In the genomic region with DNA sequence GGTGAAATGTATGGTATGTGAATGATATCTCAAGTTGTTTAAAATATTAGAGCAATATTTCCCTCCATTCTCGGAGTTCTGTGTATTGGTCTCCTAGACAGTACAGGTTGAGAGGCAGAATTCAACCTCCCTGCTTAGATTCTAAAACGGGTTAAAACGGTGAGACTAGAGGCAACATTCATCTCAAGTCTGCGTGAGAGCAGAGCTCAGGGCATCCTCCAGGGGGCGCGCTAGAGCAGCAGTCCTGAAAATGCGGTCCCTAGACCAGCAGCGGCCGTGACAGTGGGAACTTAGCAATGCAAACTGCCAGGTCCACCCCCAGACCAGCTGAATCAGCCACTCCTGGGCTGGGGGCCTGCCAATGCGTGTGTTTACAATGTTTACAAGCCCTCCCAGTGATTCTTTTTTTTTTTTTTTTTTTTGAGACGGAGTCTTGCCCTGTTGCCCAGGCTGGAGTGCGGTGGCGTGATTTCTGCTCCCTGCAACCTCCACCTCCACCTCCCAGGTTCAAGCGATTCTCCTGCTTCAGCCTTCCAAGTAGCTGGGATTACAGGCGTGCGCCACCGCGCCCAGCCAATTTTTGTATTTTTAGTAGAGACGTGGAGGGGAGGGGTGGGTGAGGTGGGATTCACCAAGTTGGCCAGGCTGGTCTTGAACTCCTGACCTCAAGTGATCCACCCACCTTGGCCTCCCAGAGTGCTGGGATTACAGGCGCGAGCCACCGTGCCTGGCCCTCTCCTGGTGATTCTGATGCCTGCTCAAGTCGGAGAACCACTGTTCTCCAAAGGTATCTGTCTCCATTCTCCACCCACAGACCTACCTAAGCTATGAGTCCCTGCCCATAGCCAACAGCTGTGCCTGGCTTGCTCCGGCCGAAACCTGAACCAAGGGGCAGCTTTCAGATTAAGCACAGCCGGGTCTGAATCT, we compare ENCODE assay signal across 8 cellular contexts. TPM values are rescaled to one million over a fixed set of nuclear protein-coding genes. Genes with fewer than 3 reads are reported as not detected.
A peak's percentile ranks its signal among the peaks of the same experiment; 100 is the strongest.
DNase-seq lines count a peak whose midpoint lies in the region; ATAC-seq and TF ChIP-seq lines count a peak whose summit lies in the region.

No MANE protein-coding gene starts in this region.

- no peaks in the 10 kb centered on the region for H3K27me3 Mint-ChIP-seq in WTC11 (ENCODE audit: low read depth)

- no peak overlapping the region for H3K4me3 ChIP-seq in brain microvascular endothelial cell (ENCODE audit: low read depth, low read length)

- peak overlapping the region; percentile 63 for H3K27ac Mint-ChIP-seq in WTC11

- POLR2A ChIA-PET in WTC11 (lab: Charles Lee), result interaction anchor here (0.8 to 1.5 kb wide), 2 partner anchors 28 to 66 kb away, joined by 4 to 5 read pairs; no protein-coding TSS in a partner anchor

- H3K36me3 ChIP-seq in brain microvascular endothelial cell (replicated peaks), result no peaks in the 10 kb centered on the region

- H3K27me3 ChIP-seq in brain microvascular endothelial cell (replicated peaks), result no peaks in the 10 kb centered on the region

- H3K4me3 Mint-ChIP-seq in WTC11, result no peak overlapping the region

- peak; percentile 91 for TF ChIP-seq CTCF in WTC11 (IDR thresholded peaks at IDR 0.05)
- peak; percentile 98 for TF ChIP-seq CTCF in brain microvascular endothelial cell (IDR thresholded peaks at IDR 0.05; ENCODE audit: low read depth, low read length, missing control alignments)

- H3K4me1 Mint-ChIP-seq in WTC11, result peaks cover 35% of the 10 kb centered on the region

- no peaks in the 10 kb centered on the region for H3K36me3 Mint-ChIP-seq in WTC11

- in situ Hi-C loops in brain microvascular endothelial cell (cut with HindIII; ENCODE audit: low pct_ligation_motif_present, low sequenced_read_pairs), result no loop called here

- no peak overlapping the region for H3K27ac ChIP-seq in brain microvascular endothelial cell

- no peaks in the 10 kb centered on the region for H3K9me3 Mint-ChIP-seq in WTC11

- DNase-seq in AG08396 (ENCODE audit: low spot score), result peak; percentile 85
- DNase-seq in GM19240 (ENCODE audit: insufficient read length, low spot score), result peak; percentile 77
- peak; percentile 11 for DNase-seq in NCI-H1092 (lab: John Stamatoyannopoulos, UW)
- peak; percentile 92 for DNase-seq in WTC11 (ENCODE audit: low spot score)
- DNase-seq in brain microvascular endothelial cell, result peak; percentile 62
- peak; percentile 59 for DNase-seq in iris pigment epithelial cell (ENCODE audit: low read depth)
- DNase-seq in stimulated activated CD4-positive, alpha-beta T cell treated with anti-CD3 and anti-CD28 coated beads, Interleukin-1b, Interleukin-23, amount 100 ng/mL, for 4 hours (ENCODE audit: low read depth in 2 of 2), result peak; percentile 77 to 84
- DNase-seq in cortex of kidney (lab: John Stamatoyannopoulos, UW), result no peak

- ATAC-seq in WTC11, result peak; percentile 84

- CTCF ChIA-PET in WTC11 (lab: Charles Lee), result interaction anchor here (0.6 to 3.9 kb wide), 47 partner anchors 8 to 486 kb away, joined by 3 to 61 read pairs (median 6); partner anchors contain the start of genes CRISPLD2, KLHL36 and TAF1C

TF ChIP-seq in WTC11, 78 proteins besides CTCF, POLR2A, EP300 and RAD21:
- no peak for TF ChIP-seq RELA (CRISPR knock-in tag; IDR thresholded peaks at IDR 0.05; ENCODE audit: borderline replicate concordance)
- no peak for TF ChIP-seq STAT6 (CRISPR knock-in tag; conservative IDR thresholded peaks at IDR 0.05; ENCODE audit: low read depth)
- TF ChIP-seq IRF2 (CRISPR knock-in tag; IDR thresholded peaks at IDR 0.05; ENCODE audit: borderline replicate concordance, low read depth), result no peak
- TF ChIP-seq, protein P1, sequence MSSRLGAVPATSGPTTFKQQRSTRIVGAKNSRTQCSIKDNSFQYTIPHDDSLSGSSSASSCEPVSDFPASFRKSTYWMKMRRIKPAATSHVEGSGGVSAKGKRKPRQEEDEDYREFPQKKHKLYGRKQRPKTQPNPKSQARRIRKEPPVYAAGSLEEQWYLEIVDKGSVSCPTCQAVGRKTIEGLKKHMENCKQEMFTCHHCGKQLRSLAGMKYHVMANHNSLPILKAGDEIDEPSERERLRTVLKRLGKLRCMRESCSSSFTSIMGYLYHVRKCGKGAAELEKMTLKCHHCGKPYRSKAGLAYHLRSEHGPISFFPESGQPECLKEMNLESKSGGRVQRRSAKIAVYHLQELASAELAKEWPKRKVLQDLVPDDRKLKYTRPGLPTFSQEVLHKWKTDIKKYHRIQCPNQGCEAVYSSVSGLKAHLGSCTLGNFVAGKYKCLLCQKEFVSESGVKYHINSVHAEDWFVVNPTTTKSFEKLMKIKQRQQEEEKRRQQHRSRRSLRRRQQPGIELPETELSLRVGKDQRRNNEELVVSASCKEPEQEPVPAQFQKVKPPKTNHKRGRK (CRISPR knock-in tag; IDR thresholded peaks at IDR 0.05; ENCODE audit: borderline replicate concordance), result no peak
- no peak for TF ChIP-seq GABPB1 (CRISPR knock-in tag; IDR thresholded peaks at IDR 0.05)
- no peak for TF ChIP-seq ATF1 (CRISPR knock-in tag; IDR thresholded peaks at IDR 0.05)
- no peak for TF ChIP-seq HMGA2 (CRISPR knock-in tag; IDR thresholded peaks at IDR 0.05)
- TF ChIP-seq PRRX2 (CRISPR knock-in tag; IDR thresholded peaks at IDR 0.05), result no peak

RNA-seq across cellular contexts. Expression of gene KLHL36, which starts 24.2 kb away (rescaled TPM):
- total RNA-seq in WTC11 (2021), result 55.7 to 56.1 TPM (median 55.8 TPM) in 3 replicates

RNA-seq across cellular contexts. Expression of gene USP10, which starts 27.3 kb away (rescaled TPM):
- 138 to 152 TPM (median 139 TPM) in 3 replicates for total RNA-seq in WTC11 (2021)

RNA-seq across cellular contexts. Expression of gene COTL1, which starts 54.7 kb away (rescaled TPM):
- total RNA-seq in WTC11 (2021), result 102 to 122 TPM (median 122 TPM) in 3 replicates
